9 cellular contexts compared by ENCODE assay signal in the genomic region with DNA sequence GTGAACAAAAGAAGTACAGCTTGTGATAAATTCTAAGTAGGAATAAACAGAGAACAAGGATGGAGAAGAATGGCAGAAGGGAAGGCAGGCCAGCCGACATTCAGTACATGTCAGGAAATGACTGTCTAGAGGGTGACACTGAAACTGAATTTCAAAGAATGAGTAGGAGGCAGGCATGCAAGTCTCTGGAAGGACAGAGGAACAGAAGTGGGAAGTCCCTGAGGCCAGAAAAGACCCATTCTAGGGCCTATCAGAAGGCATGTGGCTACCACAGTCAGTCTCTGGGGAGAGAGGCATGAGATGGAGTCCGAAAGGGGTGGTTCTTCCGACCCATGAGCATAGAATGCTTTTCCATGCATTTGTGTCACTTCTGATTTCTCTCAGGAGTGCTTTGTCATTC.
DNase-seq lines count a peak whose midpoint lies in the region; ATAC-seq and FAIRE-seq lines count a peak whose summit lies in the region.
"Had no signal": no experiment of that assay in that cellular context is flagged by ENCODE, and none has a peak within 500 bp of the region (broad histone marks: within the 10 kb centered on the region; RNA-seq: fewer than 3 reads in every experiment).

No MANE protein-coding gene starts in this region.

- no peaks in the 10 kb centered on the region for H3K79me2 ChIP-seq in ACC112 (ENCODE audit: control insufficient read depth, insufficient read depth, low read length, unreplicated experiment)

- intact Hi-C loops in aorta (cut with DNase I) = no loop called here

- H3K27ac ChIP-seq in ACC112 (ENCODE audit: low read depth, low read length) = no peak overlapping the region
- H3K27ac ChIP-seq in aorta (ENCODE audit: low read depth in 1 of 2, low read length in 2 of 2) = no peak overlapping the region

- H3K4me1 ChIP-seq in ACC112 (ENCODE audit: control insufficient read depth, insufficient read depth, low read length, unreplicated experiment) = peaks cover 8% of the 10 kb centered on the region
- H3K4me1 ChIP-seq in aorta (ENCODE audit: control insufficient read depth in 1 of 2, insufficient read depth in 2 of 2, low read length in 2 of 2) = peaks cover 0 to 3% of the 10 kb centered on the region in 2 donors

- H2AFZ ChIP-seq in ACC112 (ENCODE audit: low read length, unreplicated experiment) = peak overlapping the region; percentile 44

- no peaks in the 10 kb centered on the region for H3K9me3 ChIP-seq in aorta (ENCODE audit: control insufficient read depth, low read length)

- no peaks in the 10 kb centered on the region; the same call in none of the 2 replicates for H3K27me3 ChIP-seq in ACC112 (ENCODE audit: insufficient read depth, low read length)
- no peaks in the 10 kb centered on the region for H3K27me3 ChIP-seq in aorta (ENCODE audit: control insufficient read depth in 1 of 2, insufficient read depth in 2 of 2, low read length in 1 of 2)

- 35 to 67% methylated on average over 3 of the region's 3 CpGs for WGBS in aorta, 2 donors

- no peaks in the 10 kb centered on the region for H3K36me3 ChIP-seq in ACC112 (ENCODE audit: insufficient read depth, low read length)
- no peaks in the 10 kb centered on the region for H3K36me3 ChIP-seq in aorta (ENCODE audit: control insufficient read depth in 1 of 2, insufficient read depth in 2 of 2, low read length in 1 of 2)

- peak; percentile 84 for FAIRE-seq in GM19239 (lab: Jason Lieb, UNC)
- FAIRE-seq: HepG2 had no signal

- H3K4me3 ChIP-seq in ACC112 (ENCODE audit: low read depth, low read length) (no peak overlapping the region), aorta (ENCODE audit: low read length in 2 of 2) (no peak overlapping the region)

- DNase-seq in GM19239 (ENCODE audit: insufficient read length, low spot score) (peak; percentile 16), EL (no peak), cerebellar nuclear complex (lab: John Stamatoyannopoulos, UW) (no peak), aorta (no peak), MV-4-11 (lab: John Stamatoyannopoulos, UW) (no peak)

- ATAC-seq in HG02678 (IDR thresholded peaks at IDR 0.05; ENCODE audit: unreplicated experiment) = peak; percentile 96
- ATAC-seq in HG03469 (IDR thresholded peaks at IDR 0.05; ENCODE audit: unreplicated experiment) = peak; percentile 97
- no peak for ATAC-seq in aorta (ENCODE audit: low FRiP score)
- ATAC-seq: HepG2 had no signal
